ENCODE assay signal across 8 cellular contexts in the genomic region with DNA sequence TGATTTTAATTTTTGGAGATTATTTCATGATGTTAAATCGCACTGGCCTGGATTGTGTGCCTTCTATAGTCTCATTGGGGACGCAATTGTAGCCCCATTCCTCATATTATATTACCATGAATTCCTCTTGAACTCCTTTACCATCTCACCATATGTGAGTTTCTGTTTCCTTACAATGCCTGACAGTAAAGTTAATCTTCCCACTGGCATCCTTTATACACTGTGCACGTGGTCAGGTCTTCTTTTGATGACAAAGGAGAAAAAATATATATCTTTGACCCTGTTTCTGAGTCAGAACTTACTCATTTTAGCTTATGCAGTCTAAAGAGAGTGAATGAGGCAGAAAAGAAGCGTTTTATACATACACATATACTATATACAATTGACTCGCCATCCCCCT. TPM values are rescaled to one million over a fixed set of nuclear protein-coding genes. Genes with fewer than 3 reads are reported as not detected.
A peak's percentile ranks its signal among the peaks of the same experiment; 100 is the strongest.
DNase-seq lines count a peak whose midpoint lies in the region; TF ChIP-seq lines count a peak whose summit lies in the region.

No MANE protein-coding gene starts in this region.

- peak; percentile 90 for DNase-seq in HCEC 1CT
- DNase-seq in adipocyte (ENCODE audit: low read depth), result peak; percentile 51
- DNase-seq in NCI-H345 treated with DMSO at 0.1 percent for 48 hours (lab: John Stamatoyannopoulos, UW; ENCODE audit: unreplicated experiment), result no peak
- no peak for DNase-seq in T1000 (lab: John Stamatoyannopoulos, UW)
- no peak for DNase-seq in activated CD4-positive, alpha-beta T cell treated with anti-CD3 and anti-CD28 coated beads, Interleukin-2, amount 50 U/mL, for 1 hour
- DNase-seq in GM20000 (ENCODE audit: low spot score), result no peak

- peak overlapping the region; percentile 91 for H3K4me3 ChIP-seq in ACC112 (ENCODE audit: low read depth, low read length)
- peak overlapping the region; percentile 80 for H3K4me3 ChIP-seq in adipocyte (ENCODE audit: low read length)
- H3K4me3 ChIP-seq in liver (ENCODE audit: low read depth in 1 of 3, low read length in 3 of 3), result peak overlapping the region in 2 of 3 donors; percentile 90 to 94

- WGBS in liver, result 71% methylated on average over 5 of the region's 5 CpGs

- peaks cover 33% of the 10 kb centered on the region for H3K4me1 ChIP-seq in ACC112 (ENCODE audit: control insufficient read depth, insufficient read depth, low read length, unreplicated experiment)
- H3K4me1 ChIP-seq in adipocyte (ENCODE audit: control insufficient read depth, insufficient read depth, low read length), result peaks cover 8% of the 10 kb centered on the region
- H3K4me1 ChIP-seq in liver (ENCODE audit: control insufficient read depth in 4 of 4, insufficient read depth in 4 of 4, low read length in 3 of 4), result peaks cover 0 to 23% (median 14%) of the 10 kb centered on the region in 4 donors

- peak overlapping the region; percentile 100 for H2AFZ ChIP-seq in ACC112 (ENCODE audit: low read length, unreplicated experiment)

- H3K27ac ChIP-seq in ACC112 (ENCODE audit: low read depth, low read length) (peak overlapping the region; percentile 77), liver (ENCODE audit: low read depth in 1 of 2, low read length in 2 of 2) (peak overlapping the region in 1 of 2 donors; percentile 75)

- no peaks in the 10 kb centered on the region for H3K36me3 ChIP-seq in ACC112 (ENCODE audit: insufficient read depth, low read length)
- no peaks in the 10 kb centered on the region for H3K36me3 ChIP-seq in adipocyte (ENCODE audit: control insufficient read depth, insufficient read depth, low read length, severe bottlenecking)
- H3K36me3 ChIP-seq in liver (ENCODE audit: control insufficient read depth in 4 of 4, insufficient read depth in 3 of 4, low read depth in 1 of 4, low read length in 3 of 4), result no peaks in the 10 kb centered on the region

- H3K27me3 ChIP-seq in ACC112 (ENCODE audit: insufficient read depth, low read length), result no peaks in the 10 kb centered on the region
- H3K27me3 ChIP-seq in adipocyte (replicated peaks; ENCODE audit: control insufficient read depth, insufficient read depth, low read length), result no peaks in the 10 kb centered on the region
- H3K27me3 ChIP-seq in liver (ENCODE audit: control insufficient read depth in 4 of 4, insufficient read depth in 4 of 4, low read length in 3 of 4), result no peaks in the 10 kb centered on the region

- no peak for TF ChIP-seq RAD21 in liver (IDR thresholded peaks at IDR 0.05)

- H3K9ac ChIP-seq in adipocyte (ENCODE audit: low read length), result peak overlapping the region; percentile 84
- peak overlapping the region in 1 of 2 donors; percentile 71 for H3K9ac ChIP-seq in liver (ENCODE audit: low read depth in 1 of 2, low read length in 2 of 2)

- TF ChIP-seq CTCF in liver (IDR thresholded peaks at IDR 0.05; ENCODE audit: low read depth, low read length, missing input control) (no peak), GM20000 (IDR thresholded peaks at IDR 0.05; ENCODE audit: extremely low read depth, missing control alignments) (no peak)

- H3K9me3 ChIP-seq in adipocyte (ENCODE audit: control insufficient read depth, low read length) (no peaks in the 10 kb centered on the region), liver (ENCODE audit: control insufficient read depth in 4 of 4, low read length in 3 of 4) (no peaks in the 10 kb centered on the region)

- H3K79me2 ChIP-seq in ACC112 (ENCODE audit: control insufficient read depth, insufficient read depth, low read length, unreplicated experiment), result peaks cover 36% of the 10 kb centered on the region

TF ChIP-seq in liver, 16 proteins besides CTCF, POLR2A, EP300 and RAD21:
- TF ChIP-seq, protein P1, sequence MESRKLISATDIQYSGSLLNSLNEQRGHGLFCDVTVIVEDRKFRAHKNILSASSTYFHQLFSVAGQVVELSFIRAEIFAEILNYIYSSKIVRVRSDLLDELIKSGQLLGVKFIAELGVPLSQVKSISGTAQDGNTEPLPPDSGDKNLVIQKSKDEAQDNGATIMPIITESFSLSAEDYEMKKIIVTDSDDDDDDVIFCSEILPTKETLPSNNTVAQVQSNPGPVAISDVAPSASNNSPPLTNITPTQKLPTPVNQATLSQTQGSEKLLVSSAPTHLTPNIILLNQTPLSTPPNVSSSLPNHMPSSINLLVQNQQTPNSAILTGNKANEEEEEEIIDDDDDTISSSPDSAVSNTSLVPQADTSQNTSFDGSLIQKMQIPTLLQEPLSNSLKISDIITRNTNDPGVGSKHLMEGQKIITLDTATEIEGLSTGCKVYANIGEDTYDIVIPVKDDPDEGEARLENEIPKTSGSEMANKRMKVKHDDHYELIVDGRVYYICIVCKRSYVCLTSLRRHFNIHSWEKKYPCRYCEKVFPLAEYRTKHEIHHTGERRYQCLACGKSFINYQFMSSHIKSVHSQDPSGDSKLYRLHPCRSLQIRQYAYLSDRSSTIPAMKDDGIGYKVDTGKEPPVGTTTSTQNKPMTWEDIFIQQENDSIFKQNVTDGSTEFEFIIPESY (IDR thresholded peaks at IDR 0.05), result no peak
- TF ChIP-seq JUND (IDR thresholded peaks at IDR 0.05), result no peak
- TF ChIP-seq ATF3 (IDR thresholded peaks at IDR 0.05), result no peak
- TF ChIP-seq TAF1 (conservative IDR thresholded peaks at IDR 0.05), result no peak
- TF ChIP-seq FOXA1 (IDR thresholded peaks at IDR 0.05), result no peak

RNA-seq across cellular contexts. Expression of gene ABL2, which starts 0.8 kb away (rescaled TPM):
- 1 to 10 TPM; 4.9 to 7.8 TPM for total RNA-seq in liver
- polyA plus RNA-seq in liver, result 1 to 10 TPM; 1.8 to 1.9 TPM

Comparison
In these comparisons a context has a peak if more than half of its experiments do, and no peak if none do; other contexts are left out.
1. DNase-seq: peak in HCEC 1CT (single experiment) and adipocyte (single experiment); none in NCI-H345 treated with DMSO at 0.1 percent for 48 hours (single experiment), T1000 (single experiment), activated CD4-positive, alpha-beta T cell treated with anti-CD3 and anti-CD28 coated beads, Interleukin-2, amount 50 U/mL, for 1 hour (single experiment) and GM20000 (single experiment).
2. Peak in every context shown above with its lines, with median percentiles within 50 percentile points of each other: H3K4me3 ChIP-seq.